21 cellular contexts compared by ENCODE assay signal in the genomic region with DNA sequence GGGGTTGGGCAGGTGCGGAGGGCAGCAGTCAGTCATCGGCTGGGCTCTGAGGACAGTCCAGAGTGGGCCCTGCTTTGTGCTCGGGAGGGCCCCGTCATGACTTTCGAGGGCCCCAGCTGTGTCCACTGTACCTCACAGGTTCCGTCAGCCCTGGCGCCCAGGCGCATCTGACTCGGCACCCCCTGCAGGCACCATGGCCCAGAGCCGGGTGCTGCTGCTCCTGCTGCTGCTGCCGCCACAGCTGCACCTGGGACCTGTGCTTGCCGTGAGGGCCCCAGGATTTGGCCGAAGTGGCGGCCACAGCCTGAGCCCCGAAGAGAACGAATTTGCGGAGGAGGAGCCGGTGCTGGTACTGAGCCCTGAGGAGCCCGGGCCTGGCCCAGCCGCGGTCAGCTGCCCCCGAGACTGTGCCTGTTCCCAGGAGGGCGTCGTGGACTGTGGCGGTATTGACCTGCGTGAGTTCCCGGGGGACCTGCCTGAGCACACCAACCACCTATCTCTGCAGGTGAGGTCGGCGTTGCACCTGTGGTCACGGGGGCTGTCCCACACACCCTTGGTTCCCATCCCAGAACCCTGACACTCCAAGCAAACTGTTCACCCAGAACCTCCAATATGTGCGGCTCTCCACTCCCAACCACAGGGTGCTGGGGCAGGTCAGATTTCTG. TPM values are rescaled to one million over a fixed set of nuclear protein-coding genes. Genes with fewer than 3 reads are reported as not detected.
DNase-seq lines count a peak whose midpoint lies in the region; ATAC-seq, FAIRE-seq and TF ChIP-seq lines count a peak whose summit lies in the region.
"Had no signal": no experiment of that assay in that cellular context is flagged by ENCODE, and none has a peak within 500 bp of the region (broad histone marks: within the 10 kb centered on the region; RNA-seq: fewer than 3 reads in every experiment).

No MANE protein-coding gene starts in this region.

- peak; percentile 17 for DNase-seq in activated naive CD8-positive, alpha-beta T cell treated with anti-CD3 and anti-CD28 coated beads, Interleukin-2, amount 10 ng/mL, durations not matched to agents 7 days and 5 days
- DNase-seq in activated naive CD8-positive, alpha-beta T cell treated with anti-CD3 and anti-CD28 coated beads for 36 hours = no peak
- no peak for DNase-seq in K562 (ENCODE audit: extremely low read depth in 1 of 4, low spot score in 3 of 4)
- DNase-seq in HepG2 (ENCODE audit: low spot score) = no peak
- DNase-seq in upper lobe of left lung = peak; percentile 20 to 73
- DNase-seq in T-helper 2 cell treated with Interferon-gamma antibody and Interleukin-4, amounts not matched to agents 5 μg/mL and 100 μg/mL, for 36 hours (ENCODE audit: low spot score) = no peak
- DNase-seq in left colon = no peak
- DNase-seq: DMS79 treated with DMSO at 0.1 percent for 48 hours; effector CD4-positive, alpha-beta T cell; immature natural killer cell; NCI-H345; stimulated activated CD4-positive, alpha-beta T cell treated with anti-CD3 and anti-CD28 coated beads, Interleukin-2, amount 100 ng/mL, for 24 hours; substantia nigra had no signal

- H3K4me1 ChIP-seq in K562 (replicated peaks in 1 of 2; ENCODE audit: control insufficient read depth in 2 of 2, insufficient read depth in 2 of 2, low read length in 2 of 2) = peaks cover 0 to 19% of the 10 kb centered on the region in 2 experiments; a peak in 2 of 5 replicates
- peaks cover 12% of the 10 kb centered on the region; the same call in 1 of the 2 replicates for H3K4me1 ChIP-seq in HepG2 (ENCODE audit: insufficient read depth, low read length)
- peaks cover 0 to 8% (median 2%) of the 10 kb centered on the region in 4 donors for H3K4me1 ChIP-seq in upper lobe of left lung
- H3K4me1 ChIP-seq: breast epithelium, right lobe of liver had no signal

- POLR2A ChIA-PET in activated naive CD8-positive, alpha-beta T cell treated with anti-CD3 and anti-CD28 coated beads, Interleukin-2, amount 10 ng/mL, durations not matched to agents 7 days and 5 days (lab: Charles Lee) = no interaction called here
- POLR2A ChIA-PET in K562 (lab: Yijun Ruan, JAX) = interaction anchor here (1.1 kb wide), 1 partner anchor 10 kb away, joined by 6 read pairs; no protein-coding TSS in a partner anchor
- POLR2A ChIA-PET in HepG2 (lab: Yijun Ruan, JAX) = no interaction called here

- intact Hi-C loops in K562 (cut with micrococcal nuclease) = loop anchor here (10.0 kb wide), 1 partner anchor 165 kb away; no protein-coding TSS in a partner anchor
- intact Hi-C loops in HepG2 (cut with micrococcal nuclease; ENCODE audit: unreplicated experiment) = no loop called here
- intact Hi-C loops in left colon (cut with DNase I, micrococcal nuclease) = no loop called here

- H3K4me3 Mint-ChIP-seq in activated naive CD8-positive, alpha-beta T cell treated with anti-CD3 and anti-CD28 coated beads, Interleukin-2, amount 10 ng/mL, durations not matched to agents 7 days and 5 days = no peak overlapping the region
- H3K4me3 Mint-ChIP-seq in activated naive CD8-positive, alpha-beta T cell treated with anti-CD3 and anti-CD28 coated beads for 36 hours = no peak overlapping the region
- no peak overlapping the region for H3K4me3 Mint-ChIP-seq in T-helper 2 cell treated with Interferon-gamma antibody and Interleukin-4, amounts not matched to agents 5 μg/mL and 100 μg/mL, for 36 hours
- H3K4me3 Mint-ChIP-seq: CD8-positive, alpha-beta T cell; immature natural killer cell; neural progenitor cell; T-helper 1 cell treated with Interleukin-12 subunit alpha and Interleukin-12 subunit beta and Interleukin-4 antibody, amounts not matched to agents 30 μg/mL and 1 μg/mL, for 36 hours had no signal

- in situ Hi-C loops in K562 (cut with MboI) (no loop called here), HepG2 (cut with HindIII; ENCODE audit: extremely low pct_ligation_motif_present, low pct_unique_long_range_greater_than_20kb) (no loop called here)

- H3K4me3 ChIP-seq in K562 (no peak overlapping the region), HepG2 (replicated peaks in 1 of 3; ENCODE audit: insufficient read depth in 1 of 3, low read depth in 2 of 3, low read length in 3 of 3) (no peak overlapping the region; a peak in 1 of 6 replicates), upper lobe of left lung (no peak overlapping the region)
- H3K4me3 ChIP-seq: breast epithelium, neural progenitor cell, right lobe of liver had no signal

- H3K27me3 ChIP-seq in K562 (ENCODE audit: control insufficient read depth in 2 of 2, insufficient read depth in 2 of 2, low read length in 2 of 2) = peaks cover 14 to 33% of the 10 kb centered on the region in 2 experiments; a peak in 4 of 5 replicates
- peaks cover 3 to 45% of the 10 kb centered on the region in 2 experiments; a peak in 4 of 5 replicates for H3K27me3 ChIP-seq in HepG2 (ENCODE audit: control insufficient read depth in 1 of 2, insufficient read depth in 2 of 2, low read length in 2 of 2)
- H3K27me3 ChIP-seq in upper lobe of left lung = no peaks in the 10 kb centered on the region
- H3K27me3 ChIP-seq: breast epithelium, right lobe of liver had no signal

- H2AFZ ChIP-seq in K562 (ENCODE audit: low read depth, low read length) (no peak overlapping the region), HepG2 (ENCODE audit: low read length) (no peak overlapping the region)
- H2AFZ ChIP-seq: neural progenitor cell had no signal

- H3K79me2 ChIP-seq in K562 (ENCODE audit: control insufficient read depth, insufficient read depth, low read length) (no peaks in the 10 kb centered on the region), HepG2 (ENCODE audit: insufficient read depth, low read length) (no peaks in the 10 kb centered on the region)

- no peak overlapping the region for H3K4me2 ChIP-seq in K562 (ENCODE audit: insufficient read depth, low read length)
- no peak overlapping the region for H3K4me2 ChIP-seq in HepG2 (ENCODE audit: low read depth, low read length)
- H3K4me2 ChIP-seq: neural progenitor cell had no signal

- ATAC-seq in activated naive CD8-positive, alpha-beta T cell treated with anti-CD3 and anti-CD28 coated beads, Interleukin-2, amount 10 ng/mL, durations not matched to agents 7 days and 5 days (ENCODE audit: low read depth) = no peak
- ATAC-seq in K562 (no peak), HepG2 (peak; percentile 7; the same call in 1 of the 3 replicates), upper lobe of left lung (ENCODE audit: low FRiP score in 2 of 2) (no peak), left colon (no peak), GM19463 (IDR thresholded peaks at IDR 0.05; ENCODE audit: unreplicated experiment) (no peak)
- ATAC-seq: activated CD4-positive, CD25-positive, alpha-beta regulatory T cell treated with anti-CD3 and anti-CD28 coated beads, Interleukin-2, amount 50 U/mL, for 24 hours; CD8-positive, alpha-beta T cell; right lobe of liver had no signal

- H3K27ac ChIP-seq in K562 (ENCODE audit: extremely low read depth, low read depth, low read length) = no peak overlapping the region
- H3K27ac ChIP-seq in HepG2 (ENCODE audit: extremely low read length, insufficient read depth, low read length) = no peak overlapping the region
- no peak overlapping the region for H3K27ac ChIP-seq in upper lobe of left lung
- H3K27ac ChIP-seq: neural progenitor cell, right lobe of liver had no signal

- no peaks in the 10 kb centered on the region for H3K9me1 ChIP-seq in K562 (ENCODE audit: control insufficient read depth, insufficient read depth, low read length)

- H3K27me3 Mint-ChIP-seq in activated naive CD8-positive, alpha-beta T cell treated with anti-CD3 and anti-CD28 coated beads, Interleukin-2, amount 10 ng/mL, durations not matched to agents 7 days and 5 days = peaks cover 4% of the 10 kb centered on the region
- peaks cover 8% of the 10 kb centered on the region for H3K27me3 Mint-ChIP-seq in activated naive CD8-positive, alpha-beta T cell treated with anti-CD3 and anti-CD28 coated beads for 36 hours
- H3K27me3 Mint-ChIP-seq in T-helper 2 cell treated with Interferon-gamma antibody and Interleukin-4, amounts not matched to agents 5 μg/mL and 100 μg/mL, for 36 hours (ENCODE audit: low read depth) = peaks cover 6% of the 10 kb centered on the region

- H3K27ac Mint-ChIP-seq in activated naive CD8-positive, alpha-beta T cell treated with anti-CD3 and anti-CD28 coated beads, Interleukin-2, amount 10 ng/mL, durations not matched to agents 7 days and 5 days = no peak overlapping the region
- H3K27ac Mint-ChIP-seq in activated naive CD8-positive, alpha-beta T cell treated with anti-CD3 and anti-CD28 coated beads for 36 hours = no peak overlapping the region
- H3K27ac Mint-ChIP-seq in T-helper 2 cell treated with Interferon-gamma antibody and Interleukin-4, amounts not matched to agents 5 μg/mL and 100 μg/mL, for 36 hours = no peak overlapping the region
- H3K27ac Mint-ChIP-seq: CD8-positive, alpha-beta T cell; immature natural killer cell; neural progenitor cell; T-helper 1 cell treated with Interleukin-12 subunit alpha and Interleukin-12 subunit beta and Interleukin-4 antibody, amounts not matched to agents 30 μg/mL and 1 μg/mL, for 36 hours had no signal

- no peaks in the 10 kb centered on the region for H3K4me1 Mint-ChIP-seq in activated naive CD8-positive, alpha-beta T cell treated with anti-CD3 and anti-CD28 coated beads, Interleukin-2, amount 10 ng/mL, durations not matched to agents 7 days and 5 days
- no peaks in the 10 kb centered on the region for H3K4me1 Mint-ChIP-seq in activated naive CD8-positive, alpha-beta T cell treated with anti-CD3 and anti-CD28 coated beads for 36 hours
- no peaks in the 10 kb centered on the region for H3K4me1 Mint-ChIP-seq in T-helper 2 cell treated with Interferon-gamma antibody and Interleukin-4, amounts not matched to agents 5 μg/mL and 100 μg/mL, for 36 hours (ENCODE audit: low read depth)
- H3K4me1 Mint-ChIP-seq: immature natural killer cell had no signal

- H3K36me3 ChIP-seq in K562 (ENCODE audit: control insufficient read depth, insufficient read depth, low read length) = no peaks in the 10 kb centered on the region
- no peaks in the 10 kb centered on the region for H3K36me3 ChIP-seq in HepG2 (replicated peaks in 1 of 2; ENCODE audit: control insufficient read depth in 1 of 2, insufficient read depth in 2 of 2, low read length in 2 of 2)
- H3K36me3 ChIP-seq in upper lobe of left lung = no peaks in the 10 kb centered on the region
- H3K36me3 ChIP-seq: breast epithelium, neural progenitor cell, right lobe of liver had no signal

- H3K9me3 Mint-ChIP-seq in activated naive CD8-positive, alpha-beta T cell treated with anti-CD3 and anti-CD28 coated beads, Interleukin-2, amount 10 ng/mL, durations not matched to agents 7 days and 5 days = no peaks in the 10 kb centered on the region
- no peaks in the 10 kb centered on the region for H3K9me3 Mint-ChIP-seq in activated naive CD8-positive, alpha-beta T cell treated with anti-CD3 and anti-CD28 coated beads for 36 hours
- H3K9me3 Mint-ChIP-seq in T-helper 2 cell treated with Interferon-gamma antibody and Interleukin-4, amounts not matched to agents 5 μg/mL and 100 μg/mL, for 36 hours = no peaks in the 10 kb centered on the region
- H3K9me3 Mint-ChIP-seq: CD8-positive, alpha-beta T cell; immature natural killer cell; neural progenitor cell; T-helper 1 cell treated with Interleukin-12 subunit alpha and Interleukin-12 subunit beta and Interleukin-4 antibody, amounts not matched to agents 30 μg/mL and 1 μg/mL, for 36 hours had no signal

- no peak for TF ChIP-seq POLR2A in K562 (conservative IDR thresholded peaks at IDR 0.05)
- TF ChIP-seq POLR2A in HepG2 (IDR thresholded peaks at IDR 0.05; ENCODE audit: insufficient read depth in 1 of 2, low read depth in 2 of 2, low read length in 2 of 2) = no peak
- no peak for TF ChIP-seq POLR2A in upper lobe of left lung (IDR thresholded peaks at IDR 0.05)

- TF ChIP-seq CTCF in K562 (IDR thresholded peaks at IDR 0.05 in 2 of 3, conservative IDR thresholded peaks at IDR 0.05 in 1 of 3; ENCODE audit: insufficient read depth in 2 of 3, low read depth in 1 of 3, low read length in 3 of 3) (no peak), HepG2 (CRISPR knock-in tag; IDR thresholded peaks at IDR 0.05) (no peak), upper lobe of left lung (IDR thresholded peaks at IDR 0.05) (no peak)

- BruUV-seq in K562 (replicated peaks; lab: Mats Ljungman, UMichigan) = no TSS peak
- no TSS peak for BruUV-seq in HepG2 (replicated peaks; lab: Mats Ljungman, UMichigan)

- FAIRE-seq in K562 (lab: Jason Lieb, UNC) (no peak), HepG2 (lab: Jason Lieb, UNC) (no peak)

- H3K9me3 ChIP-seq in K562 (replicated peaks; ENCODE audit: control insufficient read depth, insufficient read depth, low read depth, low read length) = no peaks in the 10 kb centered on the region
- no peaks in the 10 kb centered on the region for H3K9me3 ChIP-seq in HepG2 (ENCODE audit: low read length)
- H3K9me3 ChIP-seq in upper lobe of left lung = no peaks in the 10 kb centered on the region
- H3K9me3 ChIP-seq: breast epithelium, right lobe of liver had no signal

- H3K9ac ChIP-seq in K562 (ENCODE audit: insufficient read depth in 1 of 2, low read depth in 2 of 2, low read length in 2 of 2) (no peak overlapping the region), HepG2 (ENCODE audit: insufficient read depth, low read depth, low read length) (no peak overlapping the region)
- H3K9ac ChIP-seq: neural progenitor cell had no signal

- no peaks in the 10 kb centered on the region for H3K36me3 Mint-ChIP-seq in activated naive CD8-positive, alpha-beta T cell treated with anti-CD3 and anti-CD28 coated beads, Interleukin-2, amount 10 ng/mL, durations not matched to agents 7 days and 5 days
- H3K36me3 Mint-ChIP-seq in activated naive CD8-positive, alpha-beta T cell treated with anti-CD3 and anti-CD28 coated beads for 36 hours = no peaks in the 10 kb centered on the region
- no peaks in the 10 kb centered on the region for H3K36me3 Mint-ChIP-seq in T-helper 2 cell treated with Interferon-gamma antibody and Interleukin-4, amounts not matched to agents 5 μg/mL and 100 μg/mL, for 36 hours (ENCODE audit: low read depth)
- H3K36me3 Mint-ChIP-seq: CD8-positive, alpha-beta T cell; neural progenitor cell had no signal

- WGBS in K562 (ENCODE audit: insufficient coverage, low coverage, missing lambda C conversion rate) = 22% methylated on average over 30 of the region's 31 CpGs
- 63% methylated on average over 8 of the region's 31 CpGs for WGBS in HepG2 (ENCODE audit: low lambda C conversion rate)
- WGBS in upper lobe of left lung, 2 donors = 95 to 98% methylated on average over 8 to 25 of the region's 31 CpGs

- CTCF ChIA-PET in K562 (lab: Yijun Ruan, JAX; ENCODE audit: low intra/inter-chr PET ratio) (no interaction called here), HepG2 (lab: Yijun Ruan, JAX; ENCODE audit: low intra/inter-chr PET ratio, low total read pairs) (no interaction called here)

- H4K20me1 ChIP-seq in K562 (replicated peaks; ENCODE audit: control insufficient read depth, insufficient read depth, low read length) (no peaks in the 10 kb centered on the region), HepG2 (ENCODE audit: insufficient read depth, low read length) (no peaks in the 10 kb centered on the region)

- TF ChIP-seq EP300 in K562 (IDR thresholded peaks at IDR 0.05; ENCODE audit: low read length) (no peak), HepG2 (IDR thresholded peaks at IDR 0.05; ENCODE audit: low read depth in 2 of 2, low read length in 2 of 2) (no peak), HepG2 (CRISPR knock-in tag; IDR thresholded peaks at IDR 0.05; ENCODE audit: borderline replicate concordance) (no peak), upper lobe of left lung (IDR thresholded peaks at IDR 0.05) (no peak)

- TF ChIP-seq RAD21 in K562 (CRISPR knock-in tag; conservative IDR thresholded peaks at IDR 0.05 in 1 of 2, IDR thresholded peaks at IDR 0.05 in 1 of 2) (no peak), HepG2 (CRISPR knock-in tag; IDR thresholded peaks at IDR 0.05) (no peak)

RNA-seq across cellular contexts. Expression of gene PODN, which starts 7.8 kb away (rescaled TPM):
- total RNA-seq in activated naive CD8-positive, alpha-beta T cell treated with anti-CD3 and anti-CD28 coated beads, Interleukin-2, amount 10 ng/mL, durations not matched to agents 7 days and 5 days = under 1 TPM in 1 of 2 experiments, not detected in 1; 0.14 TPM
- total RNA-seq in activated naive CD8-positive, alpha-beta T cell treated with anti-CD3 and anti-CD28 coated beads for 36 hours = not detected
- total RNA-seq in K562 (2011; cell fraction: chromatin; rRNA removed; ENCODE audit: low replicate concordance) = not detected in 2 replicates
- not detected in 2 replicates for total RNA-seq in K562 (2011; cell fraction: nucleolus; rRNA removed)
- total RNA-seq in K562 (2011; cell fraction: nucleoplasm; rRNA removed) = not detected in 2 replicates
- not detected in 2 replicates for total RNA-seq in K562 (2014; rRNA removed)
- total RNA-seq in K562 (2014; rRNA removed; fragmentation: Illumina TruSeq; extraction: Trizol) = not detected in 2 replicates
- not detected in 2 replicates for total RNA-seq in K562 (2015; rRNA removed; fragmentation: Illumina TruSeq; extraction: Trizol)
- total RNA-seq in K562 (2021) = 0.09 TPM in 1 of 2 replicates, not detected in the other
- not detected in 2 replicates for polyA plus RNA-seq in K562 (2011; rRNA removed)
- not detected in 2 replicates for polyA plus RNA-seq in K562 (2011; cell fraction: cytosol; rRNA removed)
- polyA plus RNA-seq in K562 (2011; cell fraction: nucleus; rRNA removed) = not detected in 2 replicates
- not detected in 2 replicates for polyA plus RNA-seq in K562 (2012)
- not detected in 2 replicates for polyA plus RNA-seq in K562 (2014; fragmentation: Illumina TruSeq; extraction: Trizol)
- not detected for polyA plus RNA-seq in K562 (2014; fragmentation: Nextera tagmentation; extraction: Ambion mirVana)
- not detected in 2 replicates for polyA plus RNA-seq in K562 (2014; rRNA removed)
- not detected in 2 replicates for polyA minus RNA-seq in K562 (2011; rRNA and poly(A)+ RNA removed)
- polyA minus RNA-seq in K562 (2011; cell fraction: cytosol; rRNA and poly(A)+ RNA removed) = not detected in 2 replicates
- polyA minus RNA-seq in K562 (2011; cell fraction: nucleus; rRNA and poly(A)+ RNA removed) = not detected in 2 replicates
- not detected in 2 replicates for total RNA-seq in HepG2 (2016; rRNA removed; fragmentation: Illumina TruSeq; extraction: Trizol)
- total RNA-seq in HepG2 (2016; cell fraction: cytosol; rRNA removed; fragmentation: Illumina TruSeq; extraction: Trizol; ENCODE audit: low read depth) = not detected in 2 replicates
- not detected in 2 replicates for total RNA-seq in HepG2 (2016; cell fraction: insoluble cytoplasmic fraction; rRNA removed; fragmentation: Illumina TruSeq; extraction: Trizol)
- total RNA-seq in HepG2 (2016; cell fraction: membrane; rRNA removed; fragmentation: Illumina TruSeq; extraction: Trizol) = not detected in 2 replicates
- not detected in 2 replicates for total RNA-seq in HepG2 (2016; cell fraction: nucleus; rRNA removed; fragmentation: Illumina TruSeq; extraction: Trizol)
- polyA plus RNA-seq in HepG2 (2011; rRNA removed) = 0.10 and 0.13 TPM in 2 replicates
- polyA plus RNA-seq in HepG2 (2011; cell fraction: cytosol; rRNA removed) = 0.03 TPM in 1 of 2 replicates, not detected in the other
- 0.29 and 0.56 TPM in 2 replicates for polyA plus RNA-seq in HepG2 (2011; cell fraction: nucleus; rRNA removed)
- 0.38 and 0.40 TPM in 2 replicates for polyA plus RNA-seq in HepG2 (2012)
- polyA plus RNA-seq in HepG2 (2016; cell fraction: cytosol; fragmentation: Illumina TruSeq; extraction: Trizol; ENCODE audit: low read depth) = not detected in 2 replicates
- not detected in 2 replicates for polyA plus RNA-seq in HepG2 (2016; cell fraction: insoluble cytoplasmic fraction; fragmentation: Illumina TruSeq; extraction: Trizol; ENCODE audit: low read depth)
- not detected in 2 replicates for polyA plus RNA-seq in HepG2 (2016; cell fraction: membrane; fragmentation: Illumina TruSeq; extraction: Trizol; ENCODE audit: low read depth)
- polyA plus RNA-seq in HepG2 (2016; cell fraction: nucleus; fragmentation: Illumina TruSeq; extraction: Trizol; ENCODE audit: insufficient read depth, low read depth) = not detected in 2 replicates
- polyA minus RNA-seq in HepG2 (2011; rRNA and poly(A)+ RNA removed; ENCODE audit: low replicate concordance) = 0.10 TPM in 1 of 2 replicates, not detected in the other
- not detected in 2 replicates for polyA minus RNA-seq in HepG2 (2011; cell fraction: cytosol; rRNA and poly(A)+ RNA removed)
- polyA minus RNA-seq in HepG2 (2011; cell fraction: nucleus; rRNA and poly(A)+ RNA removed) = 0.25 TPM in 1 of 2 replicates, not detected in the other
- 10 to 100 TPM; 15.2 to 87.1 (median 53.1) TPM for total RNA-seq in upper lobe of left lung
- 10 to 100 TPM in 1 of 2 donors, 1 to 10 TPM in 1; 6.2 to 22.0 TPM for total RNA-seq in left colon
- total RNA-seq: CD8-positive, alpha-beta T cell; MCF 10A had no signal

Comparison
In these comparisons a context has a peak if more than half of its experiments do, and no peak if none do; other contexts are left out.
1. DNase-seq: peak in activated naive CD8-positive, alpha-beta T cell treated with anti-CD3 and anti-CD28 coated beads, Interleukin-2, amount 10 ng/mL, durations not matched to agents 7 days and 5 days (single experiment) and upper lobe of left lung (2 of 2); none in activated naive CD8-positive, alpha-beta T cell treated with anti-CD3 and anti-CD28 coated beads for 36 hours (single experiment), K562 (0 of 4), HepG2 (single experiment), T-helper 2 cell treated with Interferon-gamma antibody and Interleukin-4, amounts not matched to agents 5 μg/mL and 100 μg/mL, for 36 hours (single experiment) and left colon (0 of 2).
2. RNA of gene PODN, which starts 7.8 kb away (total RNA-seq): 15.2 to 87.1 TPM in upper lobe of left lung and 6.2 to 22.0 TPM in left colon; 0.14 TPM in activated naive CD8-positive, alpha-beta T cell treated with anti-CD3 and anti-CD28 coated beads, Interleukin-2, amount 10 ng/mL, durations not matched to agents 7 days and 5 days, not detected in HepG2, not detected in activated naive CD8-positive, alpha-beta T cell treated with anti-CD3 and anti-CD28 coated beads for 36 hours and 0.09 TPM in K562; every median in the first group is over 4 times any median in the second.